In genomic region chr11:63917685-63918523, GRCh38 we compare ENCODE assay signal across 1 cellular context.
TF ChIP-seq lines count a peak whose summit lies in the region.

No MANE protein-coding gene starts in this region.

TF ChIP-seq in HepG2, 621 proteins besides CTCF, POLR2A, EP300 and RAD21 (continued from another document):
- TF ChIP-seq ZBTB40 (IDR thresholded peaks at IDR 0.05) (no peak), ZBTB40 (CRISPR knock-in tag; IDR thresholded peaks at IDR 0.05) (0 out of 2 replicates have a peak, but pooled peaks have one; percentile 35), E2F1 (CRISPR knock-in tag; IDR thresholded peaks at IDR 0.05) (no peak), SMAD1 (CRISPR knock-in tag; IDR thresholded peaks at IDR 0.05; ENCODE audit: borderline replicate concordance, low read depth) (no peak), SALL2 (CRISPR knock-in tag; IDR thresholded peaks at IDR 0.05) (0 out of 2 replicates have a peak, but pooled peaks have one; percentile 29), KLF15 (CRISPR knock-in tag; IDR thresholded peaks at IDR 0.05; ENCODE audit: borderline replicate concordance) (no peak), ZNF687 (CRISPR knock-in tag; IDR thresholded peaks at IDR 0.05) (peak; percentile 28), SRSF1 (optimal IDR thresholded peaks at IDR 0.05; ENCODE audit: low read depth, low read length) (peak; percentile 36)
